In the genomic region with DNA sequence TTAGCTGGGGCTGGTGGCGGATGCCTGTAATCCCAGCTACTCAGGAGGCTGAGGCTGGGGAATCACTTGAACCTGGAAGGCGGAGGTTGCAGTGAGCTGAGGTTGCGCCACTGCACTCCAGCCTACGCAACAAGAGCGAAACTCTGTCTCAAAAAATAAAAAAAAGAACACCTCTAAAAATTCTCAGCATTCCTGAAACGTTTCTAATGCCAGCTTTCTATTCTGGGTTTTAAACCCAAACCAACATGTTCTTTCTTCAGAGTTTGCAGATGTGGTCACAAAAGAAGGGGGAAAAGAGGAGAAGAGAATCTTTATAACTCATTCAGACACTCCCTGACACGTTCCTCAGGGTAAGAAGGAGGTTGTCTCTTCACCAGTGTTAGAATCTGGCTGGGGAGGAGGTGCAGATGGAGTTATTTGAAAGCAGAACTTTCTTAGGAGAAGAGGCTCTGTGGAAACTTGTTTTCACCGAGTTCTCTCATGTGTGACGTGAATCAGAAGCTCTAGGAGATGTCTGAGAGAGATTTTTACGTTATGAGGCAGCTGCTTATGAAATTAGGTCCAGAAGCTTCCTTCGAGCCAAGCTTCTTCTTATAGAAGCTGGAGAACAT, we compare ENCODE assay signal across 11 cellular contexts. TPM values are rescaled to one million over a fixed set of nuclear protein-coding genes. Genes with fewer than 3 reads are reported as not detected.
DNase-seq lines count a peak whose midpoint lies in the region; ATAC-seq and TF ChIP-seq lines count a peak whose summit lies in the region.
"Had no signal": no experiment of that assay in that cellular context is flagged by ENCODE, and none has a peak within 500 bp of the region (broad histone marks: within the 10 kb centered on the region; RNA-seq: fewer than 3 reads in every experiment).

No MANE protein-coding gene starts in this region.

- H3K4me1 ChIP-seq in lung (ENCODE audit: control insufficient read depth in 2 of 2, insufficient read depth in 2 of 2, low read length in 2 of 2), result no peaks in the 10 kb centered on the region
- no peaks in the 10 kb centered on the region for H3K4me1 ChIP-seq in vagina
- H3K4me1 ChIP-seq: prostate gland had no signal

- TF ChIP-seq CTCF in HFFc6 (IDR thresholded peaks at IDR 0.05) (no peak), brain microvascular endothelial cell (IDR thresholded peaks at IDR 0.05; ENCODE audit: low read depth, low read length, missing control alignments) (no peak), lung (IDR thresholded peaks at IDR 0.05; ENCODE audit: control extremely low read depth, extremely low read depth) (no peak), vagina (IDR thresholded peaks at IDR 0.05) (no peak)

- 43 to 48% methylated on average over 11 of the region's 11 CpGs for WGBS in lung, 2 donors

- peak overlapping the region; percentile 87 for H3K27ac Mint-ChIP-seq in HFFc6
- H3K27ac Mint-ChIP-seq: activated naive CD4-positive, alpha-beta T cell treated with anti-CD3 and anti-CD28 coated beads for 36 hours; T-cell had no signal

- no peak for TF ChIP-seq POLR2A in vagina (IDR thresholded peaks at IDR 0.05)

- H3K4me3 ChIP-seq in brain microvascular endothelial cell (ENCODE audit: low read depth, low read length), result no peak overlapping the region
- no peak overlapping the region for H3K4me3 ChIP-seq in lung
- H3K4me3 ChIP-seq in vagina, result no peak overlapping the region
- H3K4me3 ChIP-seq: prostate gland had no signal

- H3K9me3 ChIP-seq in lung (ENCODE audit: control insufficient read depth in 2 of 2, insufficient read depth in 1 of 2, low read length in 1 of 2) (no peaks in the 10 kb centered on the region), vagina (no peaks in the 10 kb centered on the region)
- H3K9me3 ChIP-seq: prostate gland had no signal

- in situ Hi-C loops in brain microvascular endothelial cell (cut with HindIII; ENCODE audit: low pct_ligation_motif_present, low sequenced_read_pairs), result no loop called here

- DNase-seq in HFFc6 (peak; percentile 61), brain microvascular endothelial cell (peak; percentile 25), lung (ENCODE audit: low spot score) (peak; percentile 44), vagina (ENCODE audit: extremely low spot score in 2 of 2) (no peak), dermis blood vessel endothelial cell (no peak), SKM-1 treated with dmso at 0.1 percent for 144 hours (lab: John Stamatoyannopoulos, UW; ENCODE audit: unreplicated experiment) (no peak)
- DNase-seq: activated naive CD4-positive, alpha-beta T cell treated with anti-CD3 and anti-CD28 coated beads for 36 hours; NCI-H1048; T-cell had no signal

- H3K9me3 Mint-ChIP-seq in HFFc6, result no peaks in the 10 kb centered on the region
- H3K9me3 Mint-ChIP-seq: activated naive CD4-positive, alpha-beta T cell treated with anti-CD3 and anti-CD28 coated beads for 36 hours; T-cell had no signal

- ATAC-seq in lung (ENCODE audit: insufficient read depth, low FRiP score), result peak; percentile 19
- no peak for ATAC-seq in GM18868 (IDR thresholded peaks at IDR 0.05; ENCODE audit: unreplicated experiment)
- ATAC-seq: T-cell had no signal

- intact Hi-C loops in vagina (cut with DNase I), result no loop called here

- H3K27ac ChIP-seq in brain microvascular endothelial cell (no peak overlapping the region), lung (ENCODE audit: low read depth in 1 of 2, low read length in 1 of 2) (peak overlapping the region in 1 of 2 donors; percentile 70), vagina (peak overlapping the region; percentile 14)
- H3K27ac ChIP-seq: prostate gland had no signal

- H3K27me3 ChIP-seq in brain microvascular endothelial cell (replicated peaks) (no peaks in the 10 kb centered on the region), lung (ENCODE audit: control insufficient read depth, insufficient read depth) (no peaks in the 10 kb centered on the region), vagina (no peaks in the 10 kb centered on the region)

- H3K36me3 Mint-ChIP-seq in HFFc6 (ENCODE audit: low read depth), result no peaks in the 10 kb centered on the region
- H3K36me3 Mint-ChIP-seq: T-cell had no signal

- H3K4me1 Mint-ChIP-seq in HFFc6 (ENCODE audit: low read depth), result peaks cover 16% of the 10 kb centered on the region

- H3K4me3 Mint-ChIP-seq in HFFc6, result peak overlapping the region; percentile 84
- H3K4me3 Mint-ChIP-seq: activated naive CD4-positive, alpha-beta T cell treated with anti-CD3 and anti-CD28 coated beads for 36 hours; T-cell had no signal

- H3K36me3 ChIP-seq in brain microvascular endothelial cell (replicated peaks) (no peaks in the 10 kb centered on the region), lung (ENCODE audit: control insufficient read depth in 2 of 2, insufficient read depth in 2 of 2, low read length in 2 of 2) (no peaks in the 10 kb centered on the region), vagina (no peaks in the 10 kb centered on the region)
- H3K36me3 ChIP-seq: prostate gland had no signal

- H3K27me3 Mint-ChIP-seq in HFFc6 (ENCODE audit: insufficient read depth), result peaks cover 5% of the 10 kb centered on the region

RNA-seq across cellular contexts. Expression of gene CNR2, which starts 17.8 kb away (rescaled TPM):
- total RNA-seq in HFFc6 (2021; fragmentation: NEBNext Ultra II Directional; extraction: Animal tissue kit (Norgen Biotek cat#: 25700)), result not detected
- total RNA-seq in lung (under 1 TPM; 0.09 to 0.46 TPM), vagina (not detected), dermis blood vessel endothelial cell (not detected in 2 replicates)
- under 1 TPM; 0.04 to 0.11 TPM for polyA plus RNA-seq in lung
- total RNA-seq: activated naive CD4-positive, alpha-beta T cell treated with anti-CD3 and anti-CD28 coated beads for 36 hours; prostate gland had no signal

RNA-seq across cellular contexts. Expression of gene PNRC2, which starts 28.7 kb away (rescaled TPM):
- total RNA-seq in HFFc6 (2021; fragmentation: NEBNext Ultra II Directional; extraction: Animal tissue kit (Norgen Biotek cat#: 25700)), result 10 to 100 TPM; 59.5 to 76.4 (median 64.0) TPM
- total RNA-seq in lung, result 100 to 1,000 TPM in 1 of 2 donors, 10 to 100 TPM in 1; 86.2 to 159 TPM
- 10 to 100 TPM; 70.7 to 93.6 TPM for polyA plus RNA-seq in lung
- total RNA-seq in vagina, result 92.8 TPM
- total RNA-seq in dermis blood vessel endothelial cell, result 157 and 190 TPM in 2 replicates

RNA-seq across cellular contexts. Expression of gene SRSF10, which starts 49.2 kb away (rescaled TPM):
- 100 to 1,000 TPM in 1 of 6 experiments, 10 to 100 TPM in 5; 84.5 to 100 (median 94.8) TPM for total RNA-seq in HFFc6 (2021; fragmentation: NEBNext Ultra II Directional; extraction: Animal tissue kit (Norgen Biotek cat#: 25700))
- total RNA-seq in lung (100 to 1,000 TPM in 1 of 2 donors, 10 to 100 TPM in 1; 82.6 to 251 TPM), vagina (72.4 TPM), dermis blood vessel endothelial cell (108 and 109 TPM in 2 replicates)
- polyA plus RNA-seq in lung, result 10 to 100 TPM; 55.1 to 74.2 TPM

Comparison
In these comparisons a context has a peak if more than half of its experiments do, and no peak if none do; other contexts are left out.
1. DNase-seq: peak in HFFc6 (single experiment), brain microvascular endothelial cell (single experiment) and lung (single experiment); none in vagina (0 of 2), dermis blood vessel endothelial cell (single experiment) and SKM-1 treated with dmso at 0.1 percent for 144 hours (single experiment).